ENCODE assay signal across 8 cellular contexts in genomic region chr1:220880726-220881506, GRCh38. TPM values are rescaled to one million over a fixed set of nuclear protein-coding genes. Genes with fewer than 3 reads are reported as not detected.
DNase-seq lines count a peak whose midpoint lies in the region; ATAC-seq and TF ChIP-seq lines count a peak whose summit lies in the region.

No MANE protein-coding gene starts in this region.

- peaks cover 26% of the 10 kb centered on the region in 2 donors for H3K4me1 Mint-ChIP-seq in natural killer cell treated with Interleukin-12 subunit alpha and Interleukin-12 subunit beta and Interleukin-15 and Interleukin-18, amount 100 ng/mL, for 72 hours (ENCODE audit: low read depth in 2 of 2)

- peak; percentile 35 for ATAC-seq in GM19324 (IDR thresholded peaks at IDR 0.05; ENCODE audit: low FRiP score, unreplicated experiment)
- ATAC-seq in natural killer cell treated with Interleukin-12 subunit alpha and Interleukin-12 subunit beta and Interleukin-15 and Interleukin-18, amount 100 ng/mL, for 72 hours: peak in 1 of 2 donors; percentile 69
- no peak for ATAC-seq in GM19397 (IDR thresholded peaks at IDR 0.05; ENCODE audit: unreplicated experiment)
- no peak for ATAC-seq in HG03439 (IDR thresholded peaks at IDR 0.05; ENCODE audit: unreplicated experiment)
- no peak for ATAC-seq in GM21717 (IDR thresholded peaks at IDR 0.05; ENCODE audit: unreplicated experiment)

- peak overlapping the region; percentile 11 to 95 (median 86) for H3K27ac ChIP-seq in esophagus squamous epithelium

- 29% methylated on average over 23 to 27 of the region's 37 CpGs for WGBS in esophagus squamous epithelium, 2 donors

- no peaks in the 10 kb centered on the region for H3K9me3 ChIP-seq in esophagus squamous epithelium

- H3K36me3 ChIP-seq in esophagus squamous epithelium: peaks cover 0 to 26% (median 0%) of the 10 kb centered on the region in 3 donors

- DNase-seq in SKM-1 (lab: John Stamatoyannopoulos, UW; ENCODE audit: unreplicated experiment) (peak; percentile 80), esophagus squamous epithelium (lab: John Stamatoyannopoulos, UW) (no peak)
- peak; percentile 67 for DNase-seq in natural killer cell treated with Interleukin-12 subunit alpha and Interleukin-12 subunit beta and Interleukin-15 and Interleukin-18, amount 100 ng/mL, for 72 hours (ENCODE audit: low spot score)
- no peak for DNase-seq in activated CD8-positive, alpha-beta memory T cell treated with anti-CD3 and anti-CD28 coated beads for 24 hours

- TF ChIP-seq POLR2A in esophagus squamous epithelium (IDR thresholded peaks at IDR 0.05): peak in 1 of 4 donors; percentile 54

- TF ChIP-seq CTCF in esophagus squamous epithelium (IDR thresholded peaks at IDR 0.05): no peak

- H3K27me3 Mint-ChIP-seq in natural killer cell treated with Interleukin-12 subunit alpha and Interleukin-12 subunit beta and Interleukin-15 and Interleukin-18, amount 100 ng/mL, for 72 hours: peaks cover 39 to 47% of the 10 kb centered on the region in 2 donors

- no peaks in the 10 kb centered on the region for H3K9me3 Mint-ChIP-seq in natural killer cell treated with Interleukin-12 subunit alpha and Interleukin-12 subunit beta and Interleukin-15 and Interleukin-18, amount 100 ng/mL, for 72 hours

- H3K4me3 ChIP-seq in esophagus squamous epithelium: peak overlapping the region; percentile 51 to 91 (median 66)

- H3K36me3 Mint-ChIP-seq in natural killer cell treated with Interleukin-12 subunit alpha and Interleukin-12 subunit beta and Interleukin-15 and Interleukin-18, amount 100 ng/mL, for 72 hours: peaks cover 5% of the 10 kb centered on the region

- intact Hi-C loops in esophagus squamous epithelium (cut with DNase I): no loop called here

- H3K4me1 ChIP-seq in esophagus squamous epithelium: peaks cover 21 to 76% (median 22%) of the 10 kb centered on the region in 3 donors

- H3K27me3 ChIP-seq in esophagus squamous epithelium: peaks cover 0 to 100% (median 15%) of the 10 kb centered on the region in 4 donors

- peak overlapping the region; percentile 77 for H3K4me3 Mint-ChIP-seq in natural killer cell treated with Interleukin-12 subunit alpha and Interleukin-12 subunit beta and Interleukin-15 and Interleukin-18, amount 100 ng/mL, for 72 hours

- H3K27ac Mint-ChIP-seq in natural killer cell treated with Interleukin-12 subunit alpha and Interleukin-12 subunit beta and Interleukin-15 and Interleukin-18, amount 100 ng/mL, for 72 hours: peak overlapping the region; percentile 54 to 62

RNA-seq across cellular contexts. Expression of gene HLX, which starts 1.7 kb away (rescaled TPM):
- 1 to 10 TPM in 2 of 4 donors, under 1 TPM in 2; 0.23 to 7.2 (median 0.97) TPM for total RNA-seq in esophagus squamous epithelium
- total RNA-seq in natural killer cell treated with Interleukin-12 subunit alpha and Interleukin-12 subunit beta and Interleukin-15 and Interleukin-18, amount 100 ng/mL, for 72 hours: 1 to 10 TPM; 3.9 to 5.5 TPM

Comparison
In these comparisons a context has a peak if more than half of its experiments do, and no peak if none do; other contexts are left out.
1. DNase-seq: peak in SKM-1 (single experiment) and natural killer cell treated with Interleukin-12 subunit alpha and Interleukin-12 subunit beta and Interleukin-15 and Interleukin-18, amount 100 ng/mL, for 72 hours (single experiment); none in esophagus squamous epithelium (single experiment) and activated CD8-positive, alpha-beta memory T cell treated with anti-CD3 and anti-CD28 coated beads for 24 hours (single experiment).